ENCODE assay signal across 18 cellular contexts in the genomic region with DNA sequence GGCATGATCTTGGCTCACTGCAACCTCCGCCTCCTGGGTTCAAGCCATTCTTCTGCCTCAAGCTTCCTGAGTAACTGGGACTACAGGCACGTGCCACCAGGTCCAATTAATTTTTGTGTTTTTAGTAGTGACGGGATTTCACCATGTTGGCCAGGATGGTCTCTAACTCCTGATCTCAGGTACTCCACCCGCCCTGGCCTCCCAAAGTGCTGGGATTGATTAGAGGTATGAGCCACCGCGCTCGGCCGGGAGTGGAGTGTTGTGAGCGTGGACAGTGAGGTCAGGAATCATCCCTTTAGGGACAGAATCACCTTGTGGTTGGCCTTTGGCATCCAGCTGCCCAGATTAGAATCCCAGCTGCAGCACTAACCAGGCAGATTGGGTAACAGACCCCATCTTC.
"Had no signal": no experiment of that assay in that cellular context is flagged by ENCODE, and none has a peak within 500 bp of the region (broad histone marks: within the 10 kb centered on the region; RNA-seq: fewer than 3 reads in every experiment).

No MANE protein-coding gene starts in this region.

- H3K9me3 Mint-ChIP-seq: activated CD4-positive, alpha-beta memory T cell treated with anti-CD3 and anti-CD28 coated beads for 36 hours; activated naive CD8-positive, alpha-beta T cell treated with anti-CD3 and anti-CD28 coated beads, Interleukin-2, amount 10 ng/mL, durations not matched to agents 7 days and 5 days; activated T-helper 1 cell treated with anti-CD3 and anti-CD28 coated beads, Interleukin-12 subunit alpha, Interleukin-12 subunit beta, Interleukin-2, Interleukin-4 antibody, amounts not matched to agents 30 ng/mL and 10 ng/mL and 1 ng/mL, durations not matched to agents 14 hours and 24 hours and 36 hours had no signal

- ATAC-seq: gastroesophageal sphincter, heart left ventricle, left lung had no signal

- DNase-seq: activated CD4-positive, alpha-beta memory T cell treated with anti-CD3 and anti-CD28 coated beads for 36 hours; activated CD4-positive, alpha-beta T cell treated with anti-CD3 and anti-CD28 coated beads for 4 hours; activated gamma-delta T cell treated with Interleukin-2 at 50 U/mL for 16 hours; activated naive CD8-positive, alpha-beta T cell treated with anti-CD3 and anti-CD28 coated beads, Interleukin-2, amount 10 ng/mL, durations not matched to agents 7 days and 5 days; activated T-cell treated with anti-CD3 and anti-CD28 coated beads for 4 hours; brain microvascular endothelial cell; effector CD4-positive, alpha-beta T cell; heart left ventricle; left lung; nucleus accumbens; posterior cingulate gyrus; stimulated activated CD4-positive, alpha-beta T cell treated with anti-CD3 and anti-CD28 coated beads, Interleukin-4, amount 100 ng/mL, for 1 hour; thyroid gland had no signal

- H3K4me3 ChIP-seq: esophagus muscularis mucosa, gastroesophageal sphincter, heart left ventricle, left lung, SK-N-MC, thyroid gland had no signal

- FAIRE-seq: urothelium cell line had no signal

- H3K27me3 ChIP-seq: brain microvascular endothelial cell, esophagus muscularis mucosa, gastroesophageal sphincter, heart left ventricle, left lung, thyroid gland had no signal

- H3K4me3 Mint-ChIP-seq: activated CD4-positive, alpha-beta memory T cell treated with anti-CD3 and anti-CD28 coated beads for 36 hours; activated naive CD8-positive, alpha-beta T cell treated with anti-CD3 and anti-CD28 coated beads, Interleukin-2, amount 10 ng/mL, durations not matched to agents 7 days and 5 days; activated T-helper 1 cell treated with anti-CD3 and anti-CD28 coated beads, Interleukin-12 subunit alpha, Interleukin-12 subunit beta, Interleukin-2, Interleukin-4 antibody, amounts not matched to agents 30 ng/mL and 10 ng/mL and 1 ng/mL, durations not matched to agents 14 hours and 24 hours and 36 hours had no signal

- H3K36me3 Mint-ChIP-seq: activated CD4-positive, alpha-beta memory T cell treated with anti-CD3 and anti-CD28 coated beads for 36 hours had no signal

- H3K27ac Mint-ChIP-seq: activated CD4-positive, alpha-beta memory T cell treated with anti-CD3 and anti-CD28 coated beads for 36 hours; activated naive CD8-positive, alpha-beta T cell treated with anti-CD3 and anti-CD28 coated beads, Interleukin-2, amount 10 ng/mL, durations not matched to agents 7 days and 5 days; activated T-helper 1 cell treated with anti-CD3 and anti-CD28 coated beads, Interleukin-12 subunit alpha, Interleukin-12 subunit beta, Interleukin-2, Interleukin-4 antibody, amounts not matched to agents 30 ng/mL and 10 ng/mL and 1 ng/mL, durations not matched to agents 14 hours and 24 hours and 36 hours had no signal

- H3K27me3 Mint-ChIP-seq: activated CD4-positive, alpha-beta memory T cell treated with anti-CD3 and anti-CD28 coated beads for 36 hours; activated naive CD8-positive, alpha-beta T cell treated with anti-CD3 and anti-CD28 coated beads, Interleukin-2, amount 10 ng/mL, durations not matched to agents 7 days and 5 days had no signal

- H3K4me1 Mint-ChIP-seq: activated naive CD8-positive, alpha-beta T cell treated with anti-CD3 and anti-CD28 coated beads, Interleukin-2, amount 10 ng/mL, durations not matched to agents 7 days and 5 days had no signal

- H3K9me3 ChIP-seq: esophagus muscularis mucosa, gastroesophageal sphincter, heart left ventricle, left lung, thyroid gland had no signal

- H3K27ac ChIP-seq: brain microvascular endothelial cell, esophagus muscularis mucosa, left lung, SK-N-MC, thyroid gland had no signal
